In genomic region chr5:20619606-20620005, GRCh38 we compare ENCODE assay signal across 18 cellular contexts.
DNase-seq lines count a peak whose midpoint lies in the region; ATAC-seq and TF ChIP-seq lines count a peak whose summit lies in the region.
"Had no signal": no experiment of that assay in that cellular context is flagged by ENCODE, and none has a peak within 500 bp of the region (broad histone marks: within the 10 kb centered on the region; RNA-seq: fewer than 3 reads in every experiment).

No MANE protein-coding gene starts in this region.

- no peaks in the 10 kb centered on the region for H3K27me3 ChIP-seq in right cardiac atrium (ENCODE audit: control insufficient read depth, insufficient read depth)
- no peaks in the 10 kb centered on the region for H3K27me3 ChIP-seq in hepatocyte
- H3K27me3 ChIP-seq: BLaER1 treated with 17β-estradiol and CSF1 and Interleukin-3, amounts not matched to agents 10 nM and 100 nM had no signal

- H3K36me3 ChIP-seq in hepatocyte (replicated peaks; ENCODE audit: insufficient read depth, low read depth): no peaks in the 10 kb centered on the region
- H3K36me3 ChIP-seq: BLaER1 treated with 17β-estradiol and CSF1 and Interleukin-3, amounts not matched to agents 10 nM and 100 nM had no signal

- no peaks in the 10 kb centered on the region for H3K9me2 ChIP-seq in hepatocyte (replicated peaks; ENCODE audit: insufficient read depth)

- WGBS in right cardiac atrium: 74% methylated on average over 2 of the region's 2 CpGs
- 87% methylated on average over 2 of the region's 2 CpGs for WGBS in hepatocyte (ENCODE audit: low lambda C conversion rate, missing lambda C conversion rate)

- no peaks in the 10 kb centered on the region for H3K4me1 ChIP-seq in right cardiac atrium (ENCODE audit: control insufficient read depth, insufficient read depth, low read length)
- H3K4me1 ChIP-seq in hepatocyte (ENCODE audit: insufficient read depth): no peaks in the 10 kb centered on the region
- H3K4me1 ChIP-seq: BLaER1 treated with 17β-estradiol and CSF1 and Interleukin-3, amounts not matched to agents 10 nM and 100 nM had no signal

- no peak overlapping the region for H3K4me2 ChIP-seq in hepatocyte
- H3K4me2 ChIP-seq: BLaER1 treated with 17β-estradiol and CSF1 and Interleukin-3, amounts not matched to agents 10 nM and 100 nM; GM23338 had no signal

- H3K4me1 Mint-ChIP-seq in glutamatergic neuron (ENCODE audit: low read depth, unreplicated experiment): peaks cover 7% of the 10 kb centered on the region
- H3K4me1 Mint-ChIP-seq: CD4-positive, CD25-positive, alpha-beta regulatory T cell; IgD-negative memory B cell had no signal

- no peaks in the 10 kb centered on the region for H3K27me3 Mint-ChIP-seq in glutamatergic neuron (ENCODE audit: unreplicated experiment)
- H3K27me3 Mint-ChIP-seq: CD4-positive, CD25-positive, alpha-beta regulatory T cell; IgD-negative memory B cell had no signal

- peak; percentile 8 for DNase-seq in Ammon's horn (ENCODE audit: low spot score)
- peak; percentile 77 for DNase-seq in NCI-H1694 treated with DMSO at 0.1 percent for 48 hours (lab: John Stamatoyannopoulos, UW)
- DNase-seq in NCI-H524 treated with DMSO at 0.1 percent for 48 hours (lab: John Stamatoyannopoulos, UW): peak; percentile 24
- DNase-seq in glutamatergic neuron: no peak
- no peak for DNase-seq in NCI-H1930 (lab: John Stamatoyannopoulos, UW)
- DNase-seq in right cardiac atrium: no peak
- DNase-seq in SKM-1 (lab: John Stamatoyannopoulos, UW; ENCODE audit: unreplicated experiment): no peak
- no peak for DNase-seq in hepatocyte (ENCODE audit: low spot score)
- DNase-seq: AML-193; CD4-positive, CD25-positive, alpha-beta regulatory T cell; DMS79 treated with DMSO at 0.1 percent for 48 hours; EL; GDM1; H7 had no signal

- H3K9me3 ChIP-seq in right cardiac atrium (ENCODE audit: control insufficient read depth, low read length) (peaks cover 2% of the 10 kb centered on the region), hepatocyte (ENCODE audit: low read depth) (no peaks in the 10 kb centered on the region)
- H3K9me3 ChIP-seq: BLaER1 treated with 17β-estradiol and CSF1 and Interleukin-3, amounts not matched to agents 10 nM and 100 nM had no signal

- no peaks in the 10 kb centered on the region for H4K20me1 ChIP-seq in hepatocyte (ENCODE audit: insufficient read depth, poor library complexity, severe bottlenecking)
- H4K20me1 ChIP-seq: BLaER1 treated with 17β-estradiol and CSF1 and Interleukin-3, amounts not matched to agents 10 nM and 100 nM had no signal

- no peaks in the 10 kb centered on the region for H3K9me3 Mint-ChIP-seq in glutamatergic neuron (ENCODE audit: unreplicated experiment)
- H3K9me3 Mint-ChIP-seq: GM23338 had no signal

- H3K4me3 ChIP-seq in right cardiac atrium (ENCODE audit: low read length): no peak overlapping the region
- H3K4me3 ChIP-seq in hepatocyte: no peak overlapping the region
- H3K4me3 ChIP-seq: BLaER1 treated with 17β-estradiol and CSF1 and Interleukin-3, amounts not matched to agents 10 nM and 100 nM; GM23338 had no signal

- no peaks in the 10 kb centered on the region for H3K79me2 ChIP-seq in hepatocyte

- TF ChIP-seq CTCF in glutamatergic neuron (IDR thresholded peaks at IDR 0.05; ENCODE audit: partially characterized antibody, unreplicated experiment) (no peak), hepatocyte (IDR thresholded peaks at IDR 0.05; ENCODE audit: poor library complexity) (no peak)

- intact Hi-C loops in right cardiac atrium (cut with DNase I): no loop called here

- no peaks in the 10 kb centered on the region for H3K36me3 Mint-ChIP-seq in glutamatergic neuron (ENCODE audit: unreplicated experiment)
- H3K36me3 Mint-ChIP-seq: CD4-positive, CD25-positive, alpha-beta regulatory T cell; IgD-negative memory B cell had no signal

- no peak overlapping the region for H2AFZ ChIP-seq in hepatocyte
- H2AFZ ChIP-seq: GM23338 had no signal

- no peak overlapping the region for H3K27ac ChIP-seq in right cardiac atrium (ENCODE audit: low read length)
- no peak overlapping the region for H3K27ac ChIP-seq in hepatocyte
- H3K27ac ChIP-seq: 22Rv1; BLaER1 treated with 17β-estradiol and CSF1 and Interleukin-3, amounts not matched to agents 10 nM and 100 nM had no signal

- no peak for ATAC-seq in right cardiac atrium
- ATAC-seq: GM23338 had no signal

- peak overlapping the region; percentile 81 for H3K27ac Mint-ChIP-seq in glutamatergic neuron (ENCODE audit: unreplicated experiment)
- H3K27ac Mint-ChIP-seq: CD4-positive, CD25-positive, alpha-beta regulatory T cell; GM23338; IgD-negative memory B cell had no signal

- H3K4me3 Mint-ChIP-seq in glutamatergic neuron (ENCODE audit: unreplicated experiment): no peak overlapping the region
- H3K4me3 Mint-ChIP-seq: CD4-positive, CD25-positive, alpha-beta regulatory T cell; GM23338; IgD-negative memory B cell had no signal

Comparison
In these comparisons a context has a peak if more than half of its experiments do, and no peak if none do; other contexts are left out.
1. DNase-seq: peak in Ammon's horn (single experiment), NCI-H1694 treated with DMSO at 0.1 percent for 48 hours (single experiment) and NCI-H524 treated with DMSO at 0.1 percent for 48 hours (single experiment); none in glutamatergic neuron (single experiment), NCI-H1930 (0 of 2), right cardiac atrium (0 of 3), SKM-1 (single experiment) and hepatocyte (single experiment).